22 cellular contexts compared by ENCODE assay signal in genomic region chrX:100635040-100635439, GRCh38. TPM values are rescaled to one million over a fixed set of nuclear protein-coding genes. Genes with fewer than 3 reads are reported as not detected.
DNase-seq lines count a peak whose midpoint lies in the region; ATAC-seq and TF ChIP-seq lines count a peak whose summit lies in the region.
"Had no signal": no experiment of that assay in that cellular context is flagged by ENCODE, and none has a peak within 500 bp of the region (broad histone marks: within the 10 kb centered on the region; RNA-seq: fewer than 3 reads in every experiment).

No MANE protein-coding gene starts in this region.

- POLR2A ChIA-PET in PC-9 (lab: Charles Lee; ENCODE audit: unreplicated experiment): no interaction called here

- peak overlapping the region; percentile 91 for H3K4me2 ChIP-seq in PC-9
- peak overlapping the region; percentile 79 for H3K4me2 ChIP-seq in hepatocyte

- no TSS peak for BruUV-seq in Calu3 (replicated peaks; lab: Mats Ljungman, UMichigan)
- BruUV-seq in PC-9 (replicated peaks; lab: Mats Ljungman, UMichigan): no TSS peak

- intact Hi-C loops in Calu3 (cut with micrococcal nuclease; ENCODE audit: unreplicated experiment) (no loop called here), PC-9 (cut with micrococcal nuclease; ENCODE audit: unreplicated experiment) (no loop called here), left lung (cut with DNase I) (no loop called here)

- H3K27ac ChIP-seq in PC-9 (no peak overlapping the region), hepatocyte (no peak overlapping the region), left lung (no peak overlapping the region)
- H3K27ac ChIP-seq: epithelial cell of prostate had no signal

- ATAC-seq in GM18868 (IDR thresholded peaks at IDR 0.05; ENCODE audit: unreplicated experiment) (no peak), left lung (no peak), HG03520 (IDR thresholded peaks at IDR 0.05; ENCODE audit: unreplicated experiment) (no peak)
- ATAC-seq: T-cell had no signal

- H3K79me2 ChIP-seq in PC-9 (ENCODE audit: low read depth) (peaks cover 12% of the 10 kb centered on the region), hepatocyte (peaks cover 5% of the 10 kb centered on the region)
- H3K79me2 ChIP-seq: parathyroid adenoma had no signal

- no peak overlapping the region for H3K27ac Mint-ChIP-seq in Calu3 (ENCODE audit: unreplicated experiment)
- no peak overlapping the region for H3K27ac Mint-ChIP-seq in osteocyte (ENCODE audit: unreplicated experiment)
- H3K27ac Mint-ChIP-seq: activated CD4-positive, alpha-beta T cell treated with anti-CD3 and anti-CD28 coated beads, Interleukin-2, amount 10 ng/mL, durations not matched to agents 24 days and 14 days; dendritic cell treated with granulocyte-macrophage colony-stimulating factor and Interleukin-4, amounts not matched to agents 40 ng/mL and 50 ng/mL, for 4 days; T-cell had no signal

- H3K4me3 Mint-ChIP-seq in Calu3 (ENCODE audit: low read depth, unreplicated experiment) (peak overlapping the region; percentile 74), osteocyte (ENCODE audit: unreplicated experiment) (peak overlapping the region; percentile 92)
- H3K4me3 Mint-ChIP-seq: activated CD4-positive, alpha-beta T cell treated with anti-CD3 and anti-CD28 coated beads, Interleukin-2, amount 10 ng/mL, durations not matched to agents 24 days and 14 days; dendritic cell treated with granulocyte-macrophage colony-stimulating factor and Interleukin-4, amounts not matched to agents 40 ng/mL and 50 ng/mL, for 4 days had no signal

- no peaks in the 10 kb centered on the region for H3K4me1 Mint-ChIP-seq in Calu3 (ENCODE audit: low read depth, unreplicated experiment)
- peaks cover 27% of the 10 kb centered on the region for H3K4me1 Mint-ChIP-seq in osteocyte (ENCODE audit: unreplicated experiment)

- no peaks in the 10 kb centered on the region for H3K36me3 ChIP-seq in PC-9 (ENCODE audit: low read depth)
- no peaks in the 10 kb centered on the region for H3K36me3 ChIP-seq in hepatocyte (replicated peaks; ENCODE audit: insufficient read depth, low read depth)
- H3K36me3 ChIP-seq in left lung: no peaks in the 10 kb centered on the region
- H3K36me3 ChIP-seq: spleen had no signal

- H2AFZ ChIP-seq in PC-9: no peak overlapping the region
- no peak overlapping the region for H2AFZ ChIP-seq in hepatocyte

- H3K36me3 Mint-ChIP-seq in Calu3 (ENCODE audit: insufficient read depth, unreplicated experiment) (peaks cover 24% of the 10 kb centered on the region), osteocyte (ENCODE audit: unreplicated experiment) (peaks cover 10% of the 10 kb centered on the region)
- H3K36me3 Mint-ChIP-seq: CD4-positive, alpha-beta memory T cell; T-cell had no signal

- WGBS in hepatocyte (ENCODE audit: low lambda C conversion rate, missing lambda C conversion rate): 52% methylated on average over 5 of the region's 5 CpGs

- H3K9me3 ChIP-seq in PC-9 (ENCODE audit: insufficient read depth, low read depth): no peaks in the 10 kb centered on the region
- no peaks in the 10 kb centered on the region for H3K9me3 ChIP-seq in hepatocyte (ENCODE audit: low read depth)
- no peaks in the 10 kb centered on the region for H3K9me3 ChIP-seq in left lung
- H3K9me3 ChIP-seq: mucosa of descending colon, spleen had no signal

- no peaks in the 10 kb centered on the region for H3F3A ChIP-seq in PC-9 (ENCODE audit: insufficient read depth, low read depth)

- no peaks in the 10 kb centered on the region for H3K9me2 ChIP-seq in PC-9 (ENCODE audit: insufficient read depth)
- H3K9me2 ChIP-seq in hepatocyte (replicated peaks; ENCODE audit: insufficient read depth): no peaks in the 10 kb centered on the region

- H3K27me3 Mint-ChIP-seq in Calu3 (ENCODE audit: unreplicated experiment) (no peaks in the 10 kb centered on the region), osteocyte (ENCODE audit: unreplicated experiment) (no peaks in the 10 kb centered on the region)
- H3K27me3 Mint-ChIP-seq: CD4-positive, alpha-beta memory T cell had no signal

- H3K4me3 ChIP-seq in PC-9: peak overlapping the region; percentile 83; the same call in 1 of the 2 replicates
- peak overlapping the region; percentile 46 for H3K4me3 ChIP-seq in hepatocyte
- no peak overlapping the region for H3K4me3 ChIP-seq in left lung
- H3K4me3 ChIP-seq: mucosa of descending colon had no signal

- CTCF ChIA-PET in Calu3 (lab: Charles Lee) (no interaction called here), PC-9 (lab: Charles Lee) (interaction anchor here (0.7 kb wide), 1 partner anchor 16 kb away, joined by 4 read pairs; no protein-coding TSS in a partner anchor)

- H3K4me1 ChIP-seq in PC-9 (replicated peaks; ENCODE audit: insufficient read depth): peaks cover 18% of the 10 kb centered on the region
- H3K4me1 ChIP-seq in hepatocyte (ENCODE audit: insufficient read depth): no peaks in the 10 kb centered on the region
- no peaks in the 10 kb centered on the region for H3K4me1 ChIP-seq in left lung

- H4K20me1 ChIP-seq in PC-9 (ENCODE audit: insufficient read depth): no peaks in the 10 kb centered on the region
- H4K20me1 ChIP-seq in hepatocyte (ENCODE audit: insufficient read depth, poor library complexity, severe bottlenecking): no peaks in the 10 kb centered on the region

- DNase-seq in Calu3: no peak
- DNase-seq in PC-9: no peak
- DNase-seq in hepatocyte (ENCODE audit: low spot score): no peak
- DNase-seq in osteocyte (ENCODE audit: extremely low spot score, unreplicated experiment): no peak
- no peak for DNase-seq in activated T-cell treated with anti-CD3 and anti-CD28 coated beads, Interleukin-2, amount 50 U/mL, for 1 hour
- no peak for DNase-seq in left lung
- DNase-seq: activated CD4-positive, alpha-beta T cell treated with anti-CD3 and anti-CD28 coated beads, Interleukin-2, amount 10 ng/mL, durations not matched to agents 24 days and 14 days; CD4-positive, alpha-beta memory T cell; DMS79; mucosa of descending colon; NCI-H1105 treated with DMSO at 0.1 percent for 48 hours; NCI-H524 treated with DMSO at 0.1 percent for 48 hours; spleen; T-cell had no signal

- no peaks in the 10 kb centered on the region for H3K9me3 Mint-ChIP-seq in Calu3 (ENCODE audit: low read depth, unreplicated experiment)
- peaks cover 8% of the 10 kb centered on the region for H3K9me3 Mint-ChIP-seq in osteocyte (ENCODE audit: unreplicated experiment)
- H3K9me3 Mint-ChIP-seq: activated CD4-positive, alpha-beta T cell treated with anti-CD3 and anti-CD28 coated beads, Interleukin-2, amount 10 ng/mL, durations not matched to agents 24 days and 14 days; CD4-positive, alpha-beta memory T cell; dendritic cell treated with granulocyte-macrophage colony-stimulating factor and Interleukin-4, amounts not matched to agents 40 ng/mL and 50 ng/mL, for 4 days; T-cell had no signal

- TF ChIP-seq CTCF in Calu3 (IDR thresholded peaks at IDR 0.05; ENCODE audit: unreplicated experiment) (no peak), PC-9 (conservative IDR thresholded peaks at IDR 0.05) (no peak), hepatocyte (IDR thresholded peaks at IDR 0.05; ENCODE audit: poor library complexity) (no peak), osteocyte (IDR thresholded peaks at IDR 0.05) (no peak), left lung (IDR thresholded peaks at IDR 0.05) (no peak)

- H3K27me3 ChIP-seq in PC-9 (ENCODE audit: insufficient read depth, low read depth): no peaks in the 10 kb centered on the region
- no peaks in the 10 kb centered on the region for H3K27me3 ChIP-seq in hepatocyte
- peaks cover 0 to 10% of the 10 kb centered on the region in 2 donors for H3K27me3 ChIP-seq in left lung

RNA-seq across cellular contexts. Expression of gene TSPAN6, which starts 1.6 kb away (rescaled TPM):
- 69.1 and 70.6 TPM in 2 replicates for total RNA-seq in Calu3 (2022)
- 49.6 and 52.2 TPM in 2 replicates for total RNA-seq in PC-9 (2021)
- total RNA-seq in hepatocyte: 134 and 146 TPM in 2 replicates
- polyA plus RNA-seq in hepatocyte: 98.3 and 131 TPM in 2 replicates
- total RNA-seq in osteocyte: 49.3 and 50.8 TPM in 2 replicates
- 10 to 100 TPM; 13.2 to 21.0 TPM for total RNA-seq in left lung
- total RNA-seq: activated CD4-positive, alpha-beta T cell treated with anti-CD3 and anti-CD28 coated beads, Interleukin-2, amount 10 ng/mL, durations not matched to agents 24 days and 14 days had no signal

RNA-seq across cellular contexts. Expression of gene SRPX2, which starts 9.0 kb away (rescaled TPM):
- 31.5 and 45.4 TPM in 2 replicates for total RNA-seq in Calu3 (2022)
- 65.9 and 77.8 TPM in 2 replicates for total RNA-seq in PC-9 (2021)
- total RNA-seq in hepatocyte: 19.1 and 24.9 TPM in 2 replicates
- 22.9 and 32.2 TPM in 2 replicates for polyA plus RNA-seq in hepatocyte
- 42.8 and 47.9 TPM in 2 replicates for total RNA-seq in osteocyte
- total RNA-seq in left lung: 10 to 100 TPM; 25.1 to 25.9 TPM
- total RNA-seq: activated CD4-positive, alpha-beta T cell treated with anti-CD3 and anti-CD28 coated beads, Interleukin-2, amount 10 ng/mL, durations not matched to agents 24 days and 14 days; CD4-positive, alpha-beta memory T cell had no signal
- polyA plus RNA-seq: CD4-positive, alpha-beta memory T cell had no signal

RNA-seq across cellular contexts. Expression of gene TNMD, which starts 50.3 kb away (rescaled TPM):
- total RNA-seq in Calu3 (2022) (not detected in 2 replicates), PC-9 (2021) (not detected in 2 replicates), hepatocyte (1.8 and 4.8 TPM in 2 replicates), osteocyte (not detected in 2 replicates), left lung (not detected)
- polyA plus RNA-seq in hepatocyte: 1.1 TPM in 1 of 2 replicates, not detected in the other
- total RNA-seq: activated CD4-positive, alpha-beta T cell treated with anti-CD3 and anti-CD28 coated beads, Interleukin-2, amount 10 ng/mL, durations not matched to agents 24 days and 14 days; CD4-positive, alpha-beta memory T cell; frontal cortex; LHCN-M2; T-cell; temporal lobe had no signal
- polyA plus RNA-seq: CD4-positive, alpha-beta memory T cell had no signal

Comparison
In these comparisons a context has a peak if more than half of its experiments do, and no peak if none do; other contexts are left out.
1. H3K4me3 ChIP-seq: peak in PC-9 (single experiment) and hepatocyte (single experiment); none in left lung (0 of 2).